In the genomic region with DNA sequence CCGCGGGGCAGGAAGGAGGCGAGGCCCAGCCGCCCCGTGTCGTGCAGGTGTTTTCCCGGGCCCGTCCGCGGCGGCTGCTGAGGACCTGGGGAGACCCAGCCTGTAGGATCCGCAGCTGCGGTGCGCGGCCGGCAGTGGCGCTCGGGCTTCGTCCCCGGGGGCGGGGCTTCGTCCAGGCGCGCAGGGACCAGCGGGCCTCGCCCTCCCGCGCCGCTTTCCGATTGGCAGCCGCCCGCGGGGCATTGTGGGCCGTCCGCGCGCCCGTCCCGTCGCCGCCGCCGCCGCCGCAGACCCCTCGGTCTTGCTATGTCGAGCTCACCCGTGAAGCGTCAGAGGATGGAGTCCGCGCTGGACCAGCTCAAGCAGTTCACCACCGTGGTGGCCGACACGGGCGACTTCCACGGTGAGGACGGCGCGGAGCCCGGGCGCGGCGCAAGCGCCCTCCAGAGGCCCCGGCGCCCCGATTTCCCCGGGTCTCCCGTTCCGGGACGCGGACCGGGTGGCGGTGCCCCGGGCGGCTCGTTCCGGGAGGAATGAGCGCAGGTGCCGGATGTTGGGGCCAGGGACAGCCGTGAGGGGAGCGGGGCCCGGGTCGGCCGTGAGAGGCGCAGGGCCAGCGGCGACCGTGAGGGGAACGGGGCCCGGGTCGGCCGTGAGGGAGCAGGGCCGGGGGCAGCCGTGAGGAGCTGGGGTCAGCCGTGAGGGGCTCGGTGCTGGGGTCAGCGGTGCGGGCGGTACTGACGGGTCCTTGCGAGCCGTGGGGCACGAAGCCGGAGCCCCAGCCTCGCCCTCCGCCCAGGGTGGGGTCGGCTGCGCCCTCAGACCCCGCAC, we compare ENCODE assay signal across 8 cellular contexts. TPM values are rescaled to one million over a fixed set of nuclear protein-coding genes. Genes with fewer than 3 reads are reported as not detected.
A peak's percentile ranks its signal among the peaks of the same experiment; 100 is the strongest.
DNase-seq lines count a peak whose midpoint lies in the region; ATAC-seq and TF ChIP-seq lines count a peak whose summit lies in the region.

A gene (plus strand): TSS at position 289 of the 831 bp plus-strand sequence. CDS start 18 bp downstream, at position 307.

- H3K27me3 Mint-ChIP-seq in activated CD8-positive, alpha-beta memory T cell treated with anti-CD3 and anti-CD28 coated beads, Interleukin-2, amount 10 ng/mL, durations not matched to agents 7 days and 5 days: no peaks in the 10 kb centered on the region
- no peaks in the 10 kb centered on the region for H3K27me3 Mint-ChIP-seq in endodermal cell (ENCODE audit: insufficient read depth)
- no peaks in the 10 kb centered on the region for H3K27me3 Mint-ChIP-seq in mesothelial cell of epicardium (ENCODE audit: low read depth)

- H3K9me3 Mint-ChIP-seq in activated CD8-positive, alpha-beta memory T cell treated with anti-CD3 and anti-CD28 coated beads, Interleukin-2, amount 10 ng/mL, durations not matched to agents 7 days and 5 days (ENCODE audit: low read depth): no peaks in the 10 kb centered on the region
- no peaks in the 10 kb centered on the region for H3K9me3 Mint-ChIP-seq in endodermal cell
- no peaks in the 10 kb centered on the region for H3K9me3 Mint-ChIP-seq in mesothelial cell of epicardium

- H3K27me3 ChIP-seq in endodermal cell (ENCODE audit: control insufficient read depth, insufficient read depth, low read length, poor library complexity, severe bottlenecking): no peaks in the 10 kb centered on the region

- CTCF ChIA-PET in activated CD8-positive, alpha-beta memory T cell treated with anti-CD3 and anti-CD28 coated beads, Interleukin-2, amount 10 ng/mL, durations not matched to agents 7 days and 5 days (lab: Charles Lee): interaction anchor here (0.8 to 7.9 kb wide), 11 partner anchors 9 to 169 kb away, joined by 3 to 46 read pairs (median 4); no protein-coding TSS in a partner anchor

- ATAC-seq in GM19463 (IDR thresholded peaks at IDR 0.05; ENCODE audit: unreplicated experiment): peak; percentile 93
- peak; percentile 92 for ATAC-seq in activated CD8-positive, alpha-beta memory T cell treated with anti-CD3 and anti-CD28 coated beads, Interleukin-2, amount 10 ng/mL, durations not matched to agents 7 days and 5 days

- peaks cover 26% of the 10 kb centered on the region for H3K4me1 Mint-ChIP-seq in activated CD8-positive, alpha-beta memory T cell treated with anti-CD3 and anti-CD28 coated beads, Interleukin-2, amount 10 ng/mL, durations not matched to agents 7 days and 5 days
- H3K4me1 Mint-ChIP-seq in endodermal cell (peaks cover 12% of the 10 kb centered on the region), mesothelial cell of epicardium (peaks cover 17% of the 10 kb centered on the region)

- peak; percentile 27 for TF ChIP-seq CTCF in endodermal cell (conservative IDR thresholded peaks at IDR 0.05)
- no peak for TF ChIP-seq CTCF in mesothelial cell of epicardium (IDR thresholded peaks at IDR 0.05; ENCODE audit: unreplicated experiment)

- peak within 1 kb of the TSS; percentile 80 for H3K27ac Mint-ChIP-seq in activated CD8-positive, alpha-beta memory T cell treated with anti-CD3 and anti-CD28 coated beads, Interleukin-2, amount 10 ng/mL, durations not matched to agents 7 days and 5 days
- H3K27ac Mint-ChIP-seq in endodermal cell (peak within 1 kb of the TSS; percentile 93), mesothelial cell of epicardium (peak within 1 kb of the TSS; percentile 92)

- H3K9ac ChIP-seq in endodermal cell (ENCODE audit: extremely low read depth, low read length, poor library complexity, severe bottlenecking): peak within 1 kb of the TSS; percentile 63

- peak; percentile 82 for DNase-seq in COLO668 (lab: John Stamatoyannopoulos, UW; ENCODE audit: unreplicated experiment)
- DNase-seq in HS-27A (ENCODE audit: low read depth): peak; percentile 56
- peak; percentile 90 to 96 for DNase-seq in NOMO-1 (lab: John Stamatoyannopoulos, UW; ENCODE audit: unreplicated experiment in 2 of 2)
- DNase-seq in activated CD8-positive, alpha-beta memory T cell treated with anti-CD3 and anti-CD28 coated beads, Interleukin-2, amount 10 ng/mL, durations not matched to agents 7 days and 5 days: peak; percentile 89
- peak; percentile 97 for DNase-seq in endodermal cell
- peak; percentile 91 to 94 for DNase-seq in mesothelial cell of epicardium (ENCODE audit: low spot score in 2 of 2, unreplicated experiment in 2 of 2)
- peak; percentile 84 to 87 for DNase-seq in stimulated activated CD8-positive, alpha-beta memory T cell treated with anti-CD3 and anti-CD28 coated beads, Interleukin-15, amount 100 ng/mL, for 48 hours (ENCODE audit: low read depth in 2 of 2)

- peaks cover 5% of the 10 kb centered on the region for H3K4me1 ChIP-seq in endodermal cell (ENCODE audit: control insufficient read depth, insufficient read depth, low read length)

- H3K36me3 ChIP-seq in endodermal cell (ENCODE audit: control insufficient read depth, insufficient read depth, low read length): no peaks in the 10 kb centered on the region

- H3K4me3 ChIP-seq in endodermal cell (ENCODE audit: low read length): peak within 1 kb of the TSS; percentile 93

- 0% methylated on average over 61 to 110 of the region's 110 CpGs for WGBS in endodermal cell (ENCODE audit: insufficient coverage in 1 of 2, insufficient read length in 1 of 2), 2 experiments

- peak within 1 kb of the TSS; percentile 84 for H3K4me3 Mint-ChIP-seq in activated CD8-positive, alpha-beta memory T cell treated with anti-CD3 and anti-CD28 coated beads, Interleukin-2, amount 10 ng/mL, durations not matched to agents 7 days and 5 days
- H3K4me3 Mint-ChIP-seq in endodermal cell (peak within 1 kb of the TSS; percentile 73), mesothelial cell of epicardium (peak within 1 kb of the TSS; percentile 77)

- H3K36me3 Mint-ChIP-seq in activated CD8-positive, alpha-beta memory T cell treated with anti-CD3 and anti-CD28 coated beads, Interleukin-2, amount 10 ng/mL, durations not matched to agents 7 days and 5 days: peaks cover 2% of the 10 kb centered on the region
- H3K36me3 Mint-ChIP-seq in endodermal cell (ENCODE audit: low read depth): peaks cover 10% of the 10 kb centered on the region
- no peaks in the 10 kb centered on the region for H3K36me3 Mint-ChIP-seq in mesothelial cell of epicardium

- no peaks in the 10 kb centered on the region for H3K9me3 ChIP-seq in endodermal cell (ENCODE audit: control insufficient read depth, low read length)

- H3K27ac ChIP-seq in endodermal cell (ENCODE audit: low read depth, low read length): peak within 1 kb of the TSS; percentile 84

RNA-seq across cellular contexts. Expression of the gene that starts here (rescaled TPM):
- total RNA-seq in activated CD8-positive, alpha-beta memory T cell treated with anti-CD3 and anti-CD28 coated beads, Interleukin-2, amount 10 ng/mL, durations not matched to agents 7 days and 5 days: 100 to 1,000 TPM; 249 to 293 TPM
- total RNA-seq in endodermal cell (100 to 1,000 TPM; 177 to 221 TPM), mesothelial cell of epicardium (86.9 to 97.5 TPM (median 89.7 TPM) in 3 replicates)
- polyA plus RNA-seq in endodermal cell (2013, experiment 1 of 2): 123 TPM
- polyA plus RNA-seq in endodermal cell (2013, experiment 2 of 2): 112 TPM

Comparison
In these comparisons a context has a peak if more than half of its experiments do, and no peak if none do; other contexts are left out.
1. Peak in every context shown above with its lines: DNase-seq, ATAC-seq, H3K4me3 ChIP-seq and H3K27ac ChIP-seq.